Comparison of ENCODE assay signal across 8 cellular contexts in genomic region chr1:184051485-184052193, GRCh38. TPM values are rescaled to one million over a fixed set of nuclear protein-coding genes. Genes with fewer than 3 reads are reported as not detected.
DNase-seq lines count a peak whose midpoint lies in the region; ATAC-seq, FAIRE-seq and TF ChIP-seq lines count a peak whose summit lies in the region.

Gene TSEN15 (plus strand): TSS chr1:184051730. CDS start chr1:184051756, 26 bp downstream.

- peak within 1 kb of the TSS; percentile 90 to 98 (median 95) for H3K9ac ChIP-seq in BLaER1 treated with 17β-estradiol and CSF1 and Interleukin-3, amounts not matched to agents 10 nM and 100 nM
- peak within 1 kb of the TSS; percentile 61 to 86 for H3K9ac ChIP-seq in duodenal mucosa (ENCODE audit: low read depth in 1 of 2, low read length in 2 of 2)

- no peaks in the 10 kb centered on the region for H3K27me3 ChIP-seq in BLaER1 treated with 17β-estradiol and CSF1 and Interleukin-3, amounts not matched to agents 10 nM and 100 nM
- H3K27me3 ChIP-seq in duodenal mucosa (ENCODE audit: control insufficient read depth in 1 of 2, insufficient read depth in 2 of 2, low read length in 2 of 2): peaks cover 0 to 4% of the 10 kb centered on the region in 2 donors
- H3K27me3 ChIP-seq in lung (ENCODE audit: control insufficient read depth, insufficient read depth): no peaks in the 10 kb centered on the region

- no peak for TF ChIP-seq CTCF in lung (IDR thresholded peaks at IDR 0.05; ENCODE audit: control extremely low read depth, extremely low read depth)

- peak within 1 kb of the TSS; percentile 74 to 96 (median 90) for H3K4me3 ChIP-seq in BLaER1 treated with 17β-estradiol and CSF1 and Interleukin-3, amounts not matched to agents 10 nM and 100 nM
- H3K4me3 ChIP-seq in duodenal mucosa (ENCODE audit: low read depth in 1 of 2, low read length in 2 of 2): peak within 1 kb of the TSS; percentile 93 to 97
- peak within 1 kb of the TSS; percentile 99 for H3K4me3 ChIP-seq in lung

- FAIRE-seq in GM19239 (lab: Jason Lieb, UNC): peak; percentile 92

- H3K4me1 ChIP-seq in BLaER1 treated with 17β-estradiol and CSF1 and Interleukin-3, amounts not matched to agents 10 nM and 100 nM: peaks cover 12 to 40% (median 24%) of the 10 kb centered on the region in 10 experiments; a peak in 19 of 20 replicates
- peaks cover 14 to 21% of the 10 kb centered on the region in 2 donors for H3K4me1 ChIP-seq in duodenal mucosa (ENCODE audit: control insufficient read depth in 1 of 2, insufficient read depth in 2 of 2, low read length in 2 of 2)
- peaks cover 0 to 4% of the 10 kb centered on the region in 2 donors for H3K4me1 ChIP-seq in lung (ENCODE audit: control insufficient read depth in 2 of 2, insufficient read depth in 2 of 2, low read length in 2 of 2)

- peak within 1 kb of the TSS; percentile 82 to 98 (median 94) for H3K27ac ChIP-seq in BLaER1 treated with 17β-estradiol and CSF1 and Interleukin-3, amounts not matched to agents 10 nM and 100 nM
- H3K27ac ChIP-seq in duodenal mucosa (ENCODE audit: low read depth, low read length) (peak within 1 kb of the TSS; percentile 66), lung (ENCODE audit: low read depth in 1 of 2, low read length in 1 of 2) (peak within 1 kb of the TSS; percentile 76 to 99)

- 0% methylated on average over 53 to 54 of the region's 54 CpGs for WGBS in lung, 2 donors

- peak; percentile 94 for ATAC-seq in HG03457 (IDR thresholded peaks at IDR 0.05; ENCODE audit: unreplicated experiment)
- ATAC-seq in lung (ENCODE audit: insufficient read depth, low FRiP score): peak; percentile 99

- peaks cover 0 to 11% (median 7%) of the 10 kb centered on the region in 11 experiments; a peak in 14 of 22 replicates for H3K9me3 ChIP-seq in BLaER1 treated with 17β-estradiol and CSF1 and Interleukin-3, amounts not matched to agents 10 nM and 100 nM (replicated peaks in 1 of 11)
- H3K9me3 ChIP-seq in duodenal mucosa (ENCODE audit: control insufficient read depth in 1 of 2, low read length in 2 of 2) (no peaks in the 10 kb centered on the region), lung (ENCODE audit: control insufficient read depth in 2 of 2, insufficient read depth in 1 of 2, low read length in 1 of 2) (no peaks in the 10 kb centered on the region)

- H4K20me1 ChIP-seq in BLaER1 treated with 17β-estradiol and CSF1 and Interleukin-3, amounts not matched to agents 10 nM and 100 nM: no peaks in the 10 kb centered on the region

- peak within 1 kb of the TSS; percentile 78 to 91 (median 84) for H3K4me2 ChIP-seq in BLaER1 treated with 17β-estradiol and CSF1 and Interleukin-3, amounts not matched to agents 10 nM and 100 nM

- H3K36me3 ChIP-seq in BLaER1 treated with 17β-estradiol and CSF1 and Interleukin-3, amounts not matched to agents 10 nM and 100 nM: peaks cover 16 to 29% (median 20%) of the 10 kb centered on the region in 11 experiments
- peaks cover 0 to 6% of the 10 kb centered on the region in 2 donors for H3K36me3 ChIP-seq in duodenal mucosa (ENCODE audit: control insufficient read depth in 1 of 2, insufficient read depth in 2 of 2, low read length in 2 of 2)
- H3K36me3 ChIP-seq in lung (ENCODE audit: control insufficient read depth in 2 of 2, insufficient read depth in 2 of 2, low read length in 2 of 2): peaks cover 0 to 2% of the 10 kb centered on the region in 2 donors

- DNase-seq in GM19239 (ENCODE audit: insufficient read length, low spot score) (peak; percentile 71), NCI-H748 (lab: John Stamatoyannopoulos, UW; ENCODE audit: unreplicated experiment) (peak; percentile 83), lung (ENCODE audit: low spot score) (peak; percentile 83)
- DNase-seq in activated CD4-positive, alpha-beta T cell treated with anti-CD3 and anti-CD28 coated beads, Interleukin-2, amount 50 U/mL, for 4 hours: peak; percentile 72 to 76
- DNase-seq in stimulated activated CD8-positive, alpha-beta memory T cell treated with anti-CD3 and anti-CD28 coated beads, Interleukin-12 subunit alpha, Interleukin-12 subunit beta, amount 100 ng/mL, for 1 hour (ENCODE audit: low read depth): peak; percentile 68

RNA-seq across cellular contexts. Expression of gene TSEN15, which starts in this region (rescaled TPM):
- total RNA-seq in lung: 10 to 100 TPM; 30.8 to 32.8 TPM
- 10 to 100 TPM; 18.8 to 31.5 TPM for polyA plus RNA-seq in lung

Comparison
In these comparisons a context has a peak if more than half of its experiments do, and no peak if none do; other contexts are left out.
1. Peak in every context shown above with its lines: DNase-seq, ATAC-seq, H3K4me3 ChIP-seq and H3K27ac ChIP-seq.